In the genomic region with DNA sequence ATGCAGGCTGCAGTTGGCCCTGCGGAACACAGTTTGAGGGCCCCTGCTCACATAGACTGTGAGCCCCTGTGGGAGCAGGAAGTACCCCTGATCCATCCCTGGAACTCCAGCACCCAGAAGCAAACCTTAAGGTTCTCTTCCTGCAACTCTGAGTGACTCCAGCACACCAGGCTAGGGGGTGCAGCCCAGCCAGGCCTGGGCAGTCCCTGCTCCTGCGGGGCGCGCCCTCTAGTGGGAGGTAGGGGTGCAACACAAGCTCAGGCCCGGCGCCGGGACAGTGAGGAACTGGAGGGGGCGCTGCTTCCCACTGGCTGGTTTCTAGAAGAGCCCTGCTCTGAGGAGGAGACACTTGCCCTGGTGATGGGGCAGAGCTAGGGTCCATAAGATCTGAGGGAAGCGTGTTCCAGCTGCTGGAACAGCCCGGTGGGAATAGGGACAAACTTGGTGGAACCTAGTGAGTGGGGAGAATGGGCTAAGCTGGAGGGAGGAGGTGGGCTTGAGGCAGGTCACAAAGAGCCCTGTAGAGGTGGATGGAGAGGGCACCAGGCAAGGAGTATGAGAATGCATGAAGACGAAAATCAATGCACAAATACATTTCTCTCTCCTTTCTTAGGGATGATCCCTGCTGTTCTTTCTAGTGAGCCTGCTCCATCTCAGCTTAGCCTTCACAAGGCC, we compare ENCODE assay signal across 8 cellular contexts. TPM values are rescaled to one million over a fixed set of nuclear protein-coding genes. Genes with fewer than 3 reads are reported as not detected.
DNase-seq lines count a peak whose midpoint lies in the region; ATAC-seq and TF ChIP-seq lines count a peak whose summit lies in the region.

No MANE protein-coding gene starts in this region.

- no peak overlapping the region for H3K4me3 ChIP-seq in RWPE2 (ENCODE audit: severe bottlenecking)

- in situ Hi-C loops in Caki2 (cut with HindIII; ENCODE audit: low pct_unique_long_range_greater_than_20kb, low sequenced_read_pairs), result no loop called here

- DNase-seq in Caki2 (ENCODE audit: low read depth) (peak; percentile 6), RWPE2 (ENCODE audit: low spot score) (no peak), cardiac septum (ENCODE audit: low spot score) (peak; percentile 81), DMS79 treated with DMSO at 0.1 percent for 48 hours (lab: John Stamatoyannopoulos, UW) (no peak)
- DNase-seq in activated effector memory CD4-positive, alpha-beta T cell treated with anti-CD3 and anti-CD28 coated beads, Interleukin-2, amount 50 U/mL, for 16 hours, result peak; percentile 85
- peak; percentile 12 to 30 for DNase-seq in stimulated activated CD4-positive, alpha-beta T cell treated with anti-CD3 and anti-CD28 coated beads, Interleukin-15, amount 100 ng/mL, for 1 hour (ENCODE audit: low read depth in 1 of 2, low spot score in 1 of 2)

- H3K9me3 ChIP-seq in RWPE2 (ENCODE audit: severe bottlenecking), result no peaks in the 10 kb centered on the region

- ATAC-seq in HG03442 (IDR thresholded peaks at IDR 0.05; ENCODE audit: unreplicated experiment), result peak; percentile 45
- ATAC-seq in RWPE2 (ENCODE audit: low read depth), result peak; percentile 73
- no peak for ATAC-seq in GM21390 (IDR thresholded peaks at IDR 0.05; ENCODE audit: unreplicated experiment)

- no peaks in the 10 kb centered on the region for H3K27me3 ChIP-seq in RWPE2 (ENCODE audit: insufficient read depth, poor library complexity, severe bottlenecking)

- TF ChIP-seq CTCF in RWPE2 (IDR thresholded peaks at IDR 0.05; ENCODE audit: poor library complexity, severe bottlenecking), result peak; percentile 89

- peaks cover 3% of the 10 kb centered on the region for H3K4me1 ChIP-seq in RWPE2 (ENCODE audit: insufficient read depth, poor library complexity, severe bottlenecking)

- H3K36me3 ChIP-seq in RWPE2 (ENCODE audit: low read depth), result peaks cover 26% of the 10 kb centered on the region

- intact Hi-C loops in cardiac septum (cut with DNase I), result loop anchor here (10.0 kb wide), 1 partner anchor 165 kb away; a partner anchor contains a TSS

- H3K27ac ChIP-seq in RWPE2 (ENCODE audit: poor library complexity, severe bottlenecking), result no peak overlapping the region

RNA-seq across cellular contexts. Expression of a gene that starts 5.0 kb away (rescaled TPM):
- total RNA-seq in Caki2 (2014; rRNA removed; shearing (Covaris generic); ENCODE audit: low replicate concordance), result 3.2 and 5.6 TPM in 2 replicates
- total RNA-seq in cardiac septum, result 24.4 TPM

RNA-seq across cellular contexts. Expression of a gene that starts 37.1 kb away (rescaled TPM):
- total RNA-seq in Caki2 (2014; rRNA removed; shearing (Covaris generic); ENCODE audit: low replicate concordance), result not detected in 2 replicates
- not detected for total RNA-seq in cardiac septum

Comparison
In these comparisons a context has a peak if more than half of its experiments do, and no peak if none do; other contexts are left out.
1. DNase-seq: peak in Caki2 (single experiment), activated effector memory CD4-positive, alpha-beta T cell treated with anti-CD3 and anti-CD28 coated beads, Interleukin-2, amount 50 U/mL, for 16 hours (single experiment), cardiac septum (single experiment) and stimulated activated CD4-positive, alpha-beta T cell treated with anti-CD3 and anti-CD28 coated beads, Interleukin-15, amount 100 ng/mL, for 1 hour (2 of 2); none in RWPE2 (single experiment) and DMS79 treated with DMSO at 0.1 percent for 48 hours (single experiment).